Comparison of ENCODE assay signal across 1 cellular context in the genomic region with DNA sequence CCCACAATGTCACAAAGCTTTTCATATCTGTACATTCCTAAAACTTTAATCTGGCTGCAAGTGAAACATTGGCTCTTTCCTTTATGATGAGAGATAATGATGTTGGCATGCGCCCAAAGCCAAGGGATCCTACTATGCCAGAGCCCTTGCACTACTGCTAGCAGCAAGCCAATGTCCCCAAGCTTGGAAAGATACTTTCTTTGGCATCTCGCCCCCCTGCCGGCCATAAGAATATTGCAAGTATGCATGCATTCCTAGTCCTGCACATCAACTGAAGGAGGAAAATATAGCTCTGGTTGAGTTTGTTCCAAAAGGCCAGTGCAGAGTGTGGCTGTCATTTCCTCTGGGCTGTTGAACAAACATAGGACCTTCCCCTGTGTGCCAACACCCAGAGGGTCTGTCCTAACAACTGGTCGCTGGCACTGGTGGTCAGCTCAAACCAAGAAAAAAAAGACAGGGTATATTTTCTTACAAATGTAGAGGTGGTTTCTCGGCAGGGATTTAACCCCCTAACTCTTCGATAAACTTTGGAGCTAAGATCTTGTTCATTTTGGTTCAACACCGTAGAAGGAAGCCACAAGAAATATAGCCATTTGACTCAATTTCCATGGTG.
TF ChIP-seq lines count a peak whose summit lies in the region.

No MANE protein-coding gene starts in this region.

TF ChIP-seq in GM23338, 12 proteins besides CTCF, POLR2A, EP300 and RAD21 (continued from another document):
- TF ChIP-seq, protein P1, sequence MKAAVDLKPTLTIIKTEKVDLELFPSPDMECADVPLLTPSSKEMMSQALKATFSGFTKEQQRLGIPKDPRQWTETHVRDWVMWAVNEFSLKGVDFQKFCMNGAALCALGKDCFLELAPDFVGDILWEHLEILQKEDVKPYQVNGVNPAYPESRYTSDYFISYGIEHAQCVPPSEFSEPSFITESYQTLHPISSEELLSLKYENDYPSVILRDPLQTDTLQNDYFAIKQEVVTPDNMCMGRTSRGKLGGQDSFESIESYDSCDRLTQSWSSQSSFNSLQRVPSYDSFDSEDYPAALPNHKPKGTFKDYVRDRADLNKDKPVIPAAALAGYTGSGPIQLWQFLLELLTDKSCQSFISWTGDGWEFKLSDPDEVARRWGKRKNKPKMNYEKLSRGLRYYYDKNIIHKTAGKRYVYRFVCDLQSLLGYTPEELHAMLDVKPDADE (IDR thresholded peaks at IDR 0.05) = no peak
- TF ChIP-seq, protein P2, sequence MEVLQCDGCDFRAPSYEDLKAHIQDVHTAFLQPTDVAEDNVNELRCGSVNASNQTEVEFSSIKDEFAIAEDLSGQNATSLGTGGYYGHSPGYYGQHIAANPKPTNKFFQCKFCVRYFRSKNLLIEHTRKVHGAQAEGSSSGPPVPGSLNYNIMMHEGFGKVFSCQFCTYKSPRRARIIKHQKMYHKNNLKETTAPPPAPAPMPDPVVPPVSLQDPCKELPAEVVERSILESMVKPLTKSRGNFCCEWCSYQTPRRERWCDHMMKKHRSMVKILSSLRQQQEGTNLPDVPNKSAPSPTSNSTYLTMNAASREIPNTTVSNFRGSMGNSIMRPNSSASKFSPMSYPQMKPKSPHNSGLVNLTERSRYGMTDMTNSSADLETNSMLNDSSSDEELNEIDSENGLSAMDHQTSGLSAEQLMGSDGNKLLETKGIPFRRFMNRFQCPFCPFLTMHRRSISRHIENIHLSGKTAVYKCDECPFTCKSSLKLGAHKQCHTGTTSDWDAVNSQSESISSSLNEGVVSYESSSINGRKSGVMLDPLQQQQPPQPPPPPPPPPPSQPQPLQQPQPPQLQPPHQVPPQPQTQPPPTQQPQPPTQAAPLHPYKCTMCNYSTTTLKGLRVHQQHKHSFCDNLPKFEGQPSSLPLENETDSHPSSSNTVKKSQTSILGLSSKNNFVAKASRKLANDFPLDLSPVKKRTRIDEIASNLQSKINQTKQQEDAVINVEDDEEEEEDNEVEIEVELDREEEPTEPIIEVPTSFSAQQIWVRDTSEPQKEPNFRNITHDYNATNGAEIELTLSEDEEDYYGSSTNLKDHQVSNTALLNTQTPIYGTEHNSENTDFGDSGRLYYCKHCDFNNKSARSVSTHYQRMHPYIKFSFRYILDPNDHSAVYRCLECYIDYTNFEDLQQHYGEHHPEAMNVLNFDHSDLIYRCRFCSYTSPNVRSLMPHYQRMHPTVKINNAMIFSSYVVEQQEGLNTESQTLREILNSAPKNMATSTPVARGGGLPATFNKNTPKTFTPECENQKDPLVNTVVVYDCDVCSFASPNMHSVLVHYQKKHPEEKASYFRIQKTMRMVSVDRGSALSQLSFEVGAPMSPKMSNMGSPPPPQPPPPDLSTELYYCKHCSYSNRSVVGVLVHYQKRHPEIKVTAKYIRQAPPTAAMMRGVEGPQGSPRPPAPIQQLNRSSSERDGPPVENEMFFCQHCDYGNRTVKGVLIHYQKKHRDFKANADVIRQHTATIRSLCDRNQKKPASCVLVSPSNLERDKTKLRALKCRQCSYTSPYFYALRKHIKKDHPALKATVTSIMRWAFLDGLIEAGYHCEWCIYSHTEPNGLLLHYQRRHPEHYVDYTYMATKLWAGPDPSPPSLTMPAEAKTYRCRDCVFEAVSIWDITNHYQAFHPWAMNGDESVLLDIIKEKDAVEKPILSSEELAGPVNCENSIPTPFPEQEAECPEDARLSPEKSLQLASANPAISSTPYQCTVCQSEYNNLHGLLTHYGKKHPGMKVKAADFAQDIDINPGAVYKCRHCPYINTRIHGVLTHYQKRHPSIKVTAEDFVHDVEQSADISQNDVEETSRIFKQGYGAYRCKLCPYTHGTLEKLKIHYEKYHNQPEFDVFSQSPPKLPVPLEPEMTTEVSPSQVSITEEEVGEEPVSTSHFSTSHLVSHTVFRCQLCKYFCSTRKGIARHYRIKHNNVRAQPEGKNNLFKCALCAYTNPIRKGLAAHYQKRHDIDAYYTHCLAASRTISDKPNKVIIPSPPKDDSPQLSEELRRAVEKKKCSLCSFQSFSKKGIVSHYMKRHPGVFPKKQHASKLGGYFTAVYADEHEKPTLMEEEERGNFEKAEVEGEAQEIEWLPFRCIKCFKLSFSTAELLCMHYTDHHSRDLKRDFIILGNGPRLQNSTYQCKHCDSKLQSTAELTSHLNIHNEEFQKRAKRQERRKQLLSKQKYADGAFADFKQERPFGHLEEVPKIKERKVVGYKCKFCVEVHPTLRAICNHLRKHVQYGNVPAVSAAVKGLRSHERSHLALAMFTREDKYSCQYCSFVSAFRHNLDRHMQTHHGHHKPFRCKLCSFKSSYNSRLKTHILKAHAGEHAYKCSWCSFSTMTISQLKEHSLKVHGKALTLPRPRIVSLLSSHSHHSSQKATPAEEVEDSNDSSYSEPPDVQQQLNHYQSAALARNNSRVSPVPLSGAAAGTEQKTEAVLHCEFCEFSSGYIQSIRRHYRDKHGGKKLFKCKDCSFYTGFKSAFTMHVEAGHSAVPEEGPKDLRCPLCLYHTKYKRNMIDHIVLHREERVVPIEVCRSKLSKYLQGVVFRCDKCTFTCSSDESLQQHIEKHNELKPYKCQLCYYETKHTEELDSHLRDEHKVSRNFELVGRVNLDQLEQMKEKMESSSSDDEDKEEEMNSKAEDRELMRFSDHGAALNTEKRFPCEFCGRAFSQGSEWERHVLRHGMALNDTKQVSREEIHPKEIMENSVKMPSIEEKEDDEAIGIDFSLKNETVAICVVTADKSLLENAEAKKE (CRISPR knock-in tag; IDR thresholded peaks at IDR 0.05) = no peak
- TF ChIP-seq CREB1 (CRISPR knock-in tag; IDR thresholded peaks at IDR 0.05; ENCODE audit: low read depth) = no peak
